Comparison of ENCODE assay signal across 8 cellular contexts in the genomic region with DNA sequence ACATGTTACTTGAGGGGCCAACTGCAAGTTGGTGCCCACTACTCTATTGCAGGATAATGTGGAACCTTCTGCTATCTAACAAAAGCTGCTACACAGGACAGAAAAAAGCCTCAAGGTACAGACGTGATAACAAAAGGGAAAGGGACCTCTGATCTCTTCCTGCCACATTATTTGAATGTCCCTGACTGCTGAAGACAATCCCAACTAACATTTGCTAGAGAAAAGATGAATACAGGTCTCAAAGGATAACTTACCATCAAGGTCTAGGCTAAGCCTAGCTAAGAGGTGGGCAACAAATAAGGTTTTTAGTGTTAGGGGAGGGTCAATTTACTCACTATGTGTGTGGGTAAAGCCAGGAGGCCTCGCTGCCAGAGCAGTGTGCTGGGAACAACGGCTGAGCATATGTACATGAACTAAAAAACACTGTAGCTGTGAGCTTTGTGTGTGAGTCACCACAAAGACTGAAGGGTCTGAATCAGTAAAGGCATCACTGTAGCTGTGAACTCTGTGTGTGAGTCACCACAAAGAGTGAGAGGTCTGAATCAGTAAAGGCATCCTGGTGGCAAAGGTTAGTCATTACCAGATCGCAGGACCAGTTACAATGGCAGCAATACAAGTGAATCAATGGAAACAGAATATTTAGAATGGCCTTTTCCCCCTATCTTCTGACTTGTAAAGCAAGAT.
A peak's percentile ranks its signal among the peaks of the same experiment; 100 is the strongest.
DNase-seq lines count a peak whose midpoint lies in the region; ATAC-seq and TF ChIP-seq lines count a peak whose summit lies in the region.

No MANE protein-coding gene starts in this region.

- H3K36me3 ChIP-seq in smooth muscle cell (ENCODE audit: low read depth), result no peaks in the 10 kb centered on the region
- no peaks in the 10 kb centered on the region for H3K36me3 ChIP-seq in gastroesophageal sphincter

- peaks cover 0 to 7% of the 10 kb centered on the region in 2 donors for H3K27me3 Mint-ChIP-seq in T-cell

- peaks cover 14% of the 10 kb centered on the region for H3F3A ChIP-seq in smooth muscle cell (ENCODE audit: low read depth)

- CTCF ChIA-PET in T-cell (lab: Charles Lee), result interaction anchor here (0.5 to 1.7 kb wide), 3 partner anchors 9 to 73 kb away, joined by 4 to 6 read pairs (median 4); no protein-coding TSS in a partner anchor

- H3K27ac ChIP-seq in smooth muscle cell (ENCODE audit: low read depth) (peak overlapping the region; percentile 73), gastroesophageal sphincter (no peak overlapping the region)

- TF ChIP-seq CTCF in smooth muscle cell (IDR thresholded peaks at IDR 0.05; ENCODE audit: borderline replicate concordance, insufficient read depth, poor library complexity, severe bottlenecking) (peak; percentile 30), gastroesophageal sphincter (IDR thresholded peaks at IDR 0.05) (no peak)

- H3K9me3 Mint-ChIP-seq in T-cell, result no peaks in the 10 kb centered on the region

- H3K4me1 ChIP-seq in smooth muscle cell (ENCODE audit: low read depth) (no peaks in the 10 kb centered on the region), gastroesophageal sphincter (no peaks in the 10 kb centered on the region)

- no peak for TF ChIP-seq POLR2A in gastroesophageal sphincter (IDR thresholded peaks at IDR 0.05)

- ATAC-seq in GM18499 (IDR thresholded peaks at IDR 0.05; ENCODE audit: insufficient read depth, unreplicated experiment) (peak; percentile 98), HG03108 (IDR thresholded peaks at IDR 0.05; ENCODE audit: unreplicated experiment) (peak; percentile 95), T-cell (replicated peaks in 1 of 4) (peak; percentile 97 to 100 (median 100)), GM18502 (IDR thresholded peaks at IDR 0.05; ENCODE audit: poor library complexity, unreplicated experiment) (no peak), gastroesophageal sphincter (no peak)

- peak overlapping the region; percentile 54 for H3K9ac ChIP-seq in smooth muscle cell (ENCODE audit: low read depth)

- H3K9me3 ChIP-seq in smooth muscle cell (replicated peaks; ENCODE audit: low read depth) (no peaks in the 10 kb centered on the region), gastroesophageal sphincter (no peaks in the 10 kb centered on the region)

- peak overlapping the region in 1 of 2 donors; percentile 80 for H3K27ac Mint-ChIP-seq in T-cell

- H3K36me3 Mint-ChIP-seq in T-cell, result no peaks in the 10 kb centered on the region

- no peaks in the 10 kb centered on the region for H4K20me1 ChIP-seq in smooth muscle cell (ENCODE audit: low read depth)

- POLR2A ChIA-PET in T-cell (lab: Charles Lee), result no interaction called here

- 9% methylated on average over 4 of the region's 4 CpGs for WGBS in smooth muscle cell (ENCODE audit: low lambda C conversion rate)
- 50 to 66% methylated on average over 3 to 4 of the region's 4 CpGs for WGBS in gastroesophageal sphincter (ENCODE audit: low coverage in 1 of 2), 2 donors

- no peak for TF ChIP-seq EP300 in gastroesophageal sphincter (IDR thresholded peaks at IDR 0.05)

- H3K27me3 ChIP-seq in smooth muscle cell (ENCODE audit: low read depth), result peaks cover 58% of the 10 kb centered on the region
- H3K27me3 ChIP-seq in gastroesophageal sphincter, result peaks cover 48% of the 10 kb centered on the region

- peaks cover 0 to 16% (median 9%) of the 10 kb centered on the region in 3 donors for H3K4me1 Mint-ChIP-seq in T-cell

- peak overlapping the region; percentile 22 for H3K4me2 ChIP-seq in smooth muscle cell

- H2AFZ ChIP-seq in smooth muscle cell (ENCODE audit: low read depth), result no peak overlapping the region

- no peak overlapping the region for H3K4me3 Mint-ChIP-seq in T-cell

- H3K4me3 ChIP-seq in smooth muscle cell (no peak overlapping the region), gastroesophageal sphincter (no peak overlapping the region)

- no peaks in the 10 kb centered on the region for H3K79me2 ChIP-seq in smooth muscle cell (ENCODE audit: low read depth)

- peak in 9 of 34 experiments; percentile 11 to 50 (median 26) for DNase-seq in T-cell
- DNase-seq in dermis microvascular lymphatic vessel endothelial cell (ENCODE audit: low read depth in 2 of 2), result peak; percentile 21 to 88
- DNase-seq in smooth muscle cell (lab: John Stamatoyannopoulos, UW; ENCODE audit: unreplicated experiment), result no peak
- DNase-seq in effector CD4-positive, alpha-beta T cell, result no peak

Comparison
In these comparisons a context has a peak if more than half of its experiments do, and no peak if none do; other contexts are left out.
1. ATAC-seq: peak in GM18499 (single experiment), HG03108 (single experiment) and T-cell (4 of 4); none in GM18502 (single experiment) and gastroesophageal sphincter (single experiment).
2. DNase-seq: peak in dermis microvascular lymphatic vessel endothelial cell (2 of 2); none in smooth muscle cell (single experiment) and effector CD4-positive, alpha-beta T cell (single experiment).